Comparison of ENCODE assay signal across 2 cellular contexts in the genomic region with DNA sequence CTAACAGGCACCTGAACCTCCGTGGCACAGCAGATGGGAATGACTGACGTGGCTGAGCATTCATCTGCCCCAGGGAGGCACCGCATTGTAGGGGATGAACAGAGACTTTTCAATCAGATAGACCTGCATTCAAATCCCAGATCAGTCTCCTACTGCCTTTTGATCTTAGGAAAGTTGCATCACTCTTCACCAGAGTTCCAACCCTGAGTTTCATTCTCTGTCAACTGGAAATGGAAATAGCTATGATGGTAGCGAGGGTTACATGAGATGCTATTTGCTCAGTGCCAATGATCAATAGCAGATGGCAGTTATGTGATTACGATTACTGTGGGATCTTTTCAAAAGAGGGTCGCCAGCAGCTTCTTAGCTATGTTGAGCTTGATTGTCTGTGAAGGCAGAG.
TF ChIP-seq lines count a peak whose summit lies in the region.

No MANE protein-coding gene starts in this region.

TF ChIP-seq in IMR-90, 13 proteins besides CTCF, POLR2A, EP300 and RAD21:
- no peak for TF ChIP-seq BHLHE40 (IDR thresholded peaks at IDR 0.05; ENCODE audit: low read depth, low read length)
- TF ChIP-seq FOS (IDR thresholded peaks at IDR 0.05; ENCODE audit: low read depth, low read length), result no peak
- TF ChIP-seq, protein P1, sequence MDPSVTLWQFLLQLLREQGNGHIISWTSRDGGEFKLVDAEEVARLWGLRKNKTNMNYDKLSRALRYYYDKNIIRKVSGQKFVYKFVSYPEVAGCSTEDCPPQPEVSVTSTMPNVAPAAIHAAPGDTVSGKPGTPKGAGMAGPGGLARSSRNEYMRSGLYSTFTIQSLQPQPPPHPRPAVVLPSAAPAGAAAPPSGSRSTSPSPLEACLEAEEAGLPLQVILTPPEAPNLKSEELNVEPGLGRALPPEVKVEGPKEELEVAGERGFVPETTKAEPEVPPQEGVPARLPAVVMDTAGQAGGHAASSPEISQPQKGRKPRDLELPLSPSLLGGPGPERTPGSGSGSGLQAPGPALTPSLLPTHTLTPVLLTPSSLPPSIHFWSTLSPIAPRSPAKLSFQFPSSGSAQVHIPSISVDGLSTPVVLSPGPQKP (IDR thresholded peaks at IDR 0.05; ENCODE audit: borderline replicate concordance, low read depth, low read length), result no peak
- no peak for TF ChIP-seq MXI1 (IDR thresholded peaks at IDR 0.05; ENCODE audit: borderline replicate concordance, low read depth, low read length)
- no peak for TF ChIP-seq NFE2L2 (IDR thresholded peaks at IDR 0.05; ENCODE audit: low read depth, low read length)
- no peak for TF ChIP-seq MAZ (IDR thresholded peaks at IDR 0.05; ENCODE audit: borderline replicate concordance, low read depth, low read length)
- no peak for TF ChIP-seq SMC3 (IDR thresholded peaks at IDR 0.05; ENCODE audit: low read depth, low read length)
- TF ChIP-seq CHD1 (IDR thresholded peaks at IDR 0.05; ENCODE audit: low read depth, low read length), result no peak
- TF ChIP-seq, protein P2, sequence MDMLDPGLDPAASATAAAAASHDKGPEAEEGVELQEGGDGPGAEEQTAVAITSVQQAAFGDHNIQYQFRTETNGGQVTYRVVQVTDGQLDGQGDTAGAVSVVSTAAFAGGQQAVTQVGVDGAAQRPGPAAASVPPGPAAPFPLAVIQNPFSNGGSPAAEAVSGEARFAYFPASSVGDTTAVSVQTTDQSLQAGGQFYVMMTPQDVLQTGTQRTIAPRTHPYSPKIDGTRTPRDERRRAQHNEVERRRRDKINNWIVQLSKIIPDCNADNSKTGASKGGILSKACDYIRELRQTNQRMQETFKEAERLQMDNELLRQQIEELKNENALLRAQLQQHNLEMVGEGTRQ (IDR thresholded peaks at IDR 0.05; ENCODE audit: low read depth, low read length), result no peak
- TF ChIP-seq CEBPB (IDR thresholded peaks at IDR 0.05; ENCODE audit: low read depth, low read length), result no peak
- no peak for TF ChIP-seq MAFK (IDR thresholded peaks at IDR 0.05; ENCODE audit: low read depth, low read length)
- TF ChIP-seq RFX5 (IDR thresholded peaks at IDR 0.05; ENCODE audit: low read depth, low read length), result no peak

TF ChIP-seq in liver, 16 proteins besides CTCF, POLR2A, EP300 and RAD21:
- TF ChIP-seq TAF1 (conservative IDR thresholded peaks at IDR 0.05) (no peak), GABPA (IDR thresholded peaks at IDR 0.05 in 1 of 2, conservative IDR thresholded peaks at IDR 0.05 in 1 of 2) (no peak), HNF4A (conservative IDR thresholded peaks at IDR 0.05) (peak; percentile 36 to 38), JUND (IDR thresholded peaks at IDR 0.05) (peak in 1 of 2 donors; percentile 21), EGR1 (IDR thresholded peaks at IDR 0.05; ENCODE audit: low read depth in 2 of 2) (no peak), RXRA (IDR thresholded peaks at IDR 0.05) (peak; percentile 38 to 50), NR2F2 (IDR thresholded peaks at IDR 0.05) (no peak), SP1 (IDR thresholded peaks at IDR 0.05) (peak; percentile 17)
- TF ChIP-seq, protein P3, sequence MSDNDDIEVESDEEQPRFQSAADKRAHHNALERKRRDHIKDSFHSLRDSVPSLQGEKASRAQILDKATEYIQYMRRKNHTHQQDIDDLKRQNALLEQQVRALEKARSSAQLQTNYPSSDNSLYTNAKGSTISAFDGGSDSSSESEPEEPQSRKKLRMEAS (IDR thresholded peaks at IDR 0.05), result no peak
- TF ChIP-seq, protein P4, sequence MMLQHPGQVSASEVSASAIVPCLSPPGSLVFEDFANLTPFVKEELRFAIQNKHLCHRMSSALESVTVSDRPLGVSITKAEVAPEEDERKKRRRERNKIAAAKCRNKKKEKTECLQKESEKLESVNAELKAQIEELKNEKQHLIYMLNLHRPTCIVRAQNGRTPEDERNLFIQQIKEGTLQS (IDR thresholded peaks at IDR 0.05), result peak; percentile 88
